ENCODE assay signal across 20 cellular contexts in genomic region chr14:106080922-106081321, GRCh38.
"Had no signal": no experiment of that assay in that cellular context is flagged by ENCODE, and none has a peak within 500 bp of the region (broad histone marks: within the 10 kb centered on the region; RNA-seq: fewer than 3 reads in every experiment).

No MANE protein-coding gene starts in this region.

- ATAC-seq: activated CD8-positive, alpha-beta T cell treated with anti-CD3 and anti-CD28 coated beads, Interleukin-2, amount 10 ng/mL, durations not matched to agents 7 days and 5 days; activated naive CD8-positive, alpha-beta T cell treated with anti-CD3 and anti-CD28 coated beads, Interleukin-2, amount 50 U/mL, for 24 hours; WTC11 had no signal

- H3K27me3 ChIP-seq: cardiac muscle cell had no signal

- H3K4me3 ChIP-seq: cardiac muscle cell had no signal

- DNase-seq: activated CD4-positive, alpha-beta T cell treated with anti-CD3 and anti-CD28 coated beads for 48 hours; activated CD4-positive, alpha-beta T cell treated with anti-CD3 and anti-CD28 coated beads, Interleukin-2, amount 50 U/mL, for 4 hours; activated CD4-positive, CD25-positive, alpha-beta regulatory T cell treated with anti-CD3 and anti-CD28 coated beads, Interleukin-2, amount 50 U/mL, for 72 hours; activated CD8-positive, alpha-beta memory T cell treated with anti-CD3 and anti-CD28 coated beads, Interleukin-2, amount 50 U/mL, for 48 hours; activated CD8-positive, alpha-beta T cell treated with anti-CD3 and anti-CD28 coated beads, Interleukin-2, amount 10 ng/mL, durations not matched to agents 7 days and 5 days; activated naive CD8-positive, alpha-beta T cell treated with anti-CD3 and anti-CD28 coated beads, Interleukin-2, amount 50 U/mL, for 24 hours; activated T-cell treated with anti-CD3 and anti-CD28 coated beads, Interleukin-2, amount 50 U/mL, for 1 hour; amniotic stem cell; NCI-H1105; NCI-H1436; NCI-H1694 treated with DMSO at 0.1 percent for 48 hours; NCI-H2029 treated with DMSO at 0.1 percent for 48 hours; NCI-H345; NCI-H510A; NCI-H526 treated with DMSO at 0.1 percent for 48 hours; SHP77 treated with DMSO at 0.1 percent for 48 hours; T-helper 9 cell had no signal

- FAIRE-seq: astrocyte had no signal

- H3K36me3 ChIP-seq: cardiac muscle cell had no signal

- H3K27ac ChIP-seq: cardiac muscle cell had no signal
